ENCODE assay signal across 8 cellular contexts in the genomic region with DNA sequence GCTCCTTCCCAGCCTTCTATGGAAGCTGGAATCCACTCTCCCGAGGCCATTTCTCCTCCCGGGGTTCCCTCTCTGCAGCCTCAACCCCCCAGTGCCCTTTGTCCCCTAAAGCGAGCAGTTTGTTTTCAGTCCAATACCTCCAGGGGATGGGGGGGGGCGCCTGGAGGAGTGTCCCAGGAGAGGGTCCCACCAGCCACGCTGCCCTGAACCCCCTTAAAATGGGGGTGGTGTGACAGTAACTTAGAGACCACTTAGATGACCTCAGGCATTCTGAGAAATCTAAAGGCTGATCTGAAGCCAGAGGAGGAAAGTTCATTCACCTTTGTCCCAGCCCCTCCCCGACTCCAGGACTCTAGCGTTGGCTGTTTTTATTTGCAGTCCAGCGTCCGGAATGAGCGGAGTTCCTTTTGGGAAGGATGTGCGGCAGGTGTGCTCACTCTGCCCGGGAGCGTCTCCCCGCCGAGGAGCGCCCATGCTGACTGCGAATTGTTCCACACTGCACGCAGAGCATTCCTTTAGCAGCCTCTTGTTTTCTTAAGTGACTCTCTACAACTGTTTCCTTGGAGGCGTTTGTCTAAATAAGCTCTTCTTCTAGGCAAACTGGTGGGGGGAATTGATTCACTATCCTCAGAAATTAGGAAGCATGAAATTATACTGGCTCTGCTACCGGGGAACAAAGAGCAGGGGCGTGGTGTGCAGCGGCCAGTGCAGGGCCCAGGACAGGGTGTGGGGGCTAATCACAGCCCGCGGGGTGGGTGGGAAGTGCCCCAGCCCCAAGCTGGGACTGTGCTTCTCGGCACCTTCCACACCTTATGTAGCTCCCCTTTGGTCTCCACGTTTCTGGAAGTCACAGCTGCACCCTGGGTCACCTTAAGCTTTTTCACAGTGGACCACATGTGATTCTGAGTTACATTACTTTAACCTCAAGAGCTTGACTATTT. TPM values are rescaled to one million over a fixed set of nuclear protein-coding genes. Genes with fewer than 3 reads are reported as not detected.
A peak's percentile ranks its signal among the peaks of the same experiment; 100 is the strongest.
DNase-seq lines count a peak whose midpoint lies in the region; ATAC-seq, FAIRE-seq and TF ChIP-seq lines count a peak whose summit lies in the region.

No MANE protein-coding gene starts in this region.

- TF ChIP-seq POLR2A in A549 (IDR thresholded peaks at IDR 0.05; ENCODE audit: low read length) (no peak), esophagus muscularis mucosa (IDR thresholded peaks at IDR 0.05; ENCODE audit: low read depth) (peak; percentile 1)

- CTCF ChIA-PET in A549 (lab: Yijun Ruan, JAX), result interaction anchor here (0.5 to 17.2 kb wide), 7 partner anchors 9 to 542 kb away, joined by 4 to 487 read pairs (median 5); a partner anchor contains a TSS

- no peaks in the 10 kb centered on the region for H4K20me1 ChIP-seq in OCI-LY1 (ENCODE audit: insufficient read depth, low read length)

- H3K4me3 ChIP-seq in A549 (peak overlapping the region; percentile 17; the same call in 1 of the 3 replicates), OCI-LY1 (ENCODE audit: low read depth, low read length, poor library complexity, severe bottlenecking) (no peak overlapping the region), esophagus muscularis mucosa (peak overlapping the region; percentile 27 to 51 (median 40))

- no peak for TF ChIP-seq RAD21 in A549 (conservative IDR thresholded peaks at IDR 0.05 in 1 of 2, IDR thresholded peaks at IDR 0.05 in 1 of 2)

- TF ChIP-seq EP300 in A549 (IDR thresholded peaks at IDR 0.05), result no peak
- TF ChIP-seq EP300 in esophagus muscularis mucosa (IDR thresholded peaks at IDR 0.05), result no peak

- H3K9me3 Mint-ChIP-seq in nephron progenitor cell, result peaks cover 10% of the 10 kb centered on the region
- no peaks in the 10 kb centered on the region for H3K9me3 Mint-ChIP-seq in natural killer cell treated with Interleukin-12 subunit alpha and Interleukin-12 subunit beta and Interleukin-15 and Interleukin-18, amount 100 ng/mL, for 72 hours

- H3K4me1 ChIP-seq in A549 (peaks cover 31% of the 10 kb centered on the region), OCI-LY1 (ENCODE audit: insufficient read depth, low read length, severe bottlenecking) (peaks cover 91% of the 10 kb centered on the region), esophagus muscularis mucosa (peaks cover 46 to 71% (median 67%) of the 10 kb centered on the region in 4 donors)

- H3K4me1 Mint-ChIP-seq in nephron progenitor cell, result peaks cover 88% of the 10 kb centered on the region
- H3K4me1 Mint-ChIP-seq in natural killer cell treated with Interleukin-12 subunit alpha and Interleukin-12 subunit beta and Interleukin-15 and Interleukin-18, amount 100 ng/mL, for 72 hours (ENCODE audit: low read depth in 2 of 2), result peaks cover 12 to 18% of the 10 kb centered on the region in 2 donors

- no peaks in the 10 kb centered on the region for H3K79me2 ChIP-seq in OCI-LY1 (ENCODE audit: insufficient read depth, low read length)

- H2AFZ ChIP-seq in OCI-LY1 (ENCODE audit: low read length), result no peak overlapping the region

- no peaks in the 10 kb centered on the region for H3K9me2 ChIP-seq in OCI-LY1 (ENCODE audit: low read depth, low read length)

- H3K4me2 ChIP-seq in A549, result peak overlapping the region; percentile 85
- H3K4me2 ChIP-seq in OCI-LY1 (ENCODE audit: low read length), result no peak overlapping the region

- no peak for FAIRE-seq in A549 (lab: Jason Lieb, UNC)

- H3K27ac ChIP-seq in A549, result peak overlapping the region; percentile 79 to 85
- H3K27ac ChIP-seq in OCI-LY1 (ENCODE audit: low read depth, low read length, poor library complexity, severe bottlenecking), result peak overlapping the region; percentile 99
- peak overlapping the region; percentile 82 to 89 (median 86) for H3K27ac ChIP-seq in esophagus muscularis mucosa (replicated peaks in 1 of 4)

- WGBS in A549 (ENCODE audit: missing lambda C conversion rate), result 61% methylated on average over 26 of the region's 26 CpGs
- 43% methylated on average over 26 of the region's 26 CpGs for WGBS in esophagus muscularis mucosa

- H3K9me3 ChIP-seq in A549, result no peaks in the 10 kb centered on the region
- H3K9me3 ChIP-seq in OCI-LY1 (ENCODE audit: low read length), result no peaks in the 10 kb centered on the region
- H3K9me3 ChIP-seq in esophagus muscularis mucosa, result no peaks in the 10 kb centered on the region

- H3K27ac Mint-ChIP-seq in nephron progenitor cell, result peak overlapping the region; percentile 98
- H3K27ac Mint-ChIP-seq in natural killer cell treated with Interleukin-12 subunit alpha and Interleukin-12 subunit beta and Interleukin-15 and Interleukin-18, amount 100 ng/mL, for 72 hours, result no peak overlapping the region

- H3K36me3 ChIP-seq in OCI-LY1 (ENCODE audit: insufficient read depth, low read length) (no peaks in the 10 kb centered on the region), esophagus muscularis mucosa (no peaks in the 10 kb centered on the region)

- TF ChIP-seq CTCF in A549 (IDR thresholded peaks at IDR 0.05) (no peak), OCI-LY1 (IDR thresholded peaks at IDR 0.05; ENCODE audit: low read length) (no peak), esophagus muscularis mucosa (IDR thresholded peaks at IDR 0.05) (no peak), nephron progenitor cell (IDR thresholded peaks at IDR 0.05) (no peak)

- peaks cover 9% of the 10 kb centered on the region; the same call in 1 of the 2 replicates for H3F3A ChIP-seq in OCI-LY1 (ENCODE audit: insufficient read depth, low read length)

- POLR2A ChIA-PET in A549 (lab: Yijun Ruan, JAX), result interaction anchor here (1.0 to 1.6 kb wide), 4 partner anchors 7 to 46 kb away, joined by 3 to 7 read pairs (median 4); a partner anchor contains a TSS

- H3K27me3 Mint-ChIP-seq in nephron progenitor cell (ENCODE audit: low read depth, poor library complexity), result no peaks in the 10 kb centered on the region
- peaks cover 19 to 23% of the 10 kb centered on the region in 2 donors for H3K27me3 Mint-ChIP-seq in natural killer cell treated with Interleukin-12 subunit alpha and Interleukin-12 subunit beta and Interleukin-15 and Interleukin-18, amount 100 ng/mL, for 72 hours

- DNase-seq in A549 (ENCODE audit: low read depth in 1 of 2, low spot score in 1 of 2) (no peak), esophagus muscularis mucosa (ENCODE audit: extremely low spot score) (peak; percentile 55), nephron progenitor cell (no peak), activated gamma-delta T cell treated with Interleukin-2 at 50 U/mL for 16 hours (no peak)
- no peak for DNase-seq in natural killer cell treated with Interleukin-12 subunit alpha and Interleukin-12 subunit beta and Interleukin-15 and Interleukin-18, amount 100 ng/mL, for 72 hours (ENCODE audit: low spot score)

- H3K27me3 ChIP-seq in OCI-LY1 (ENCODE audit: insufficient read depth, low read length) (no peaks in the 10 kb centered on the region), esophagus muscularis mucosa (no peaks in the 10 kb centered on the region)

- H3K36me3 Mint-ChIP-seq in nephron progenitor cell (ENCODE audit: low read depth), result peaks cover 7% of the 10 kb centered on the region
- no peaks in the 10 kb centered on the region for H3K36me3 Mint-ChIP-seq in natural killer cell treated with Interleukin-12 subunit alpha and Interleukin-12 subunit beta and Interleukin-15 and Interleukin-18, amount 100 ng/mL, for 72 hours

- no peak for ATAC-seq in A549
- no peak for ATAC-seq in GM18858 (IDR thresholded peaks at IDR 0.05; ENCODE audit: unreplicated experiment)
- ATAC-seq in natural killer cell treated with Interleukin-12 subunit alpha and Interleukin-12 subunit beta and Interleukin-15 and Interleukin-18, amount 100 ng/mL, for 72 hours, result no peak
- ATAC-seq in HG03280 (IDR thresholded peaks at IDR 0.05; ENCODE audit: unreplicated experiment), result no peak

- peak overlapping the region; percentile 69; the same call in 1 of the 2 replicates for H3K9ac ChIP-seq in OCI-LY1 (ENCODE audit: low read length)

- H3K4me3 Mint-ChIP-seq in nephron progenitor cell, result peak overlapping the region; percentile 11
- H3K4me3 Mint-ChIP-seq in natural killer cell treated with Interleukin-12 subunit alpha and Interleukin-12 subunit beta and Interleukin-15 and Interleukin-18, amount 100 ng/mL, for 72 hours, result no peak overlapping the region

- intact Hi-C loops in esophagus muscularis mucosa (cut with DNase I), result loop anchor here (2.0 kb wide), 1 partner anchor 47 kb away; a partner anchor contains a TSS

TF ChIP-seq in A549, 52 proteins besides CTCF, POLR2A, EP300 and RAD21:
- TF ChIP-seq RARB (CRISPR knock-in tag; IDR thresholded peaks at IDR 0.05), result no peak
- no peak for TF ChIP-seq RCOR1 (IDR thresholded peaks at IDR 0.05; ENCODE audit: low read depth, low read length)
- no peak for TF ChIP-seq NFE2L2 (conservative IDR thresholded peaks at IDR 0.05; ENCODE audit: low read length)
- no peak for TF ChIP-seq HOXA7 (CRISPR knock-in tag; IDR thresholded peaks at IDR 0.05)
- no peak for TF ChIP-seq CHD2 (IDR thresholded peaks at IDR 0.05; ENCODE audit: low read length, partially characterized antibody)
- TF ChIP-seq, protein P1, sequence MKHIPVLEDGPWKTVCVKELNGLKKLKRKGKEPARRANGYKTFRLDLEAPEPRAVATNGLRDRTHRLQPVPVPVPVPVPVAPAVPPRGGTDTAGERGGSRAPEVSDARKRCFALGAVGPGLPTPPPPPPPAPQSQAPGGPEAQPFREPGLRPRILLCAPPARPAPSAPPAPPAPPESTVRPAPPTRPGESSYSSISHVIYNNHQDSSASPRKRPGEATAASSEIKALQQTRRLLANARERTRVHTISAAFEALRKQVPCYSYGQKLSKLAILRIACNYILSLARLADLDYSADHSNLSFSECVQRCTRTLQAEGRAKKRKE (CRISPR knock-in tag; IDR thresholded peaks at IDR 0.05; ENCODE audit: low read depth), result no peak
- TF ChIP-seq CHD4 (IDR thresholded peaks at IDR 0.05; ENCODE audit: borderline replicate concordance), result no peak
- TF ChIP-seq HOXB13 (CRISPR knock-in tag; IDR thresholded peaks at IDR 0.05; ENCODE audit: low read depth), result no peak
- TF ChIP-seq MAZ (IDR thresholded peaks at IDR 0.05; ENCODE audit: borderline replicate concordance, low read depth, low read length), result no peak
- no peak for TF ChIP-seq SMC3 (IDR thresholded peaks at IDR 0.05)

RNA-seq across cellular contexts. Expression of a gene that starts 46.3 kb away (rescaled TPM):
- 126 and 131 TPM in 2 replicates for polyA plus RNA-seq in A549 (2011; rRNA removed)
- 33.5 and 40.8 TPM in 2 replicates for polyA plus RNA-seq in A549 (2012; cell fraction: cytosol; rRNA removed)
- polyA plus RNA-seq in A549 (2012; cell fraction: nucleus; rRNA removed), result 16.4 and 26.5 TPM in 2 replicates
- 93.2 to 102 TPM (median 101 TPM) in 3 replicates for polyA plus RNA-seq in A549 (2017; fragmentation: RNase III; extraction: RNeasy Plus Mini Kit Qiagen cat#74134 plus additional on column Dnase treatment)
- 36.4 and 37.1 TPM in 2 replicates for polyA minus RNA-seq in A549 (2011; rRNA and poly(A)+ RNA removed)
- 100 to 1,000 TPM in 1 of 4 donors, 10 to 100 TPM in 3; 83.6 to 135 (median 90.8) TPM for total RNA-seq in esophagus muscularis mucosa
- 10 to 100 TPM; 11.7 to 19.8 TPM for total RNA-seq in natural killer cell treated with Interleukin-12 subunit alpha and Interleukin-12 subunit beta and Interleukin-15 and Interleukin-18, amount 100 ng/mL, for 72 hours

Comparison
In these comparisons a context has a peak if more than half of its experiments do, and no peak if none do; other contexts are left out.
1. RNA of a gene that starts 46.3 kb away (total RNA-seq): 83.6 to 135 TPM in esophagus muscularis mucosa; 11.7 to 19.8 TPM in natural killer cell treated with Interleukin-12 subunit alpha and Interleukin-12 subunit beta and Interleukin-15 and Interleukin-18, amount 100 ng/mL, for 72 hours; every median in the first group is over 4 times any median in the second.
2. Peak in every context shown above with its lines, with median percentiles within 50 percentile points of each other: H3K27ac ChIP-seq.